Comparison of ENCODE assay signal across 6 cellular contexts in genomic region chr14:88737245-88737644, GRCh38. TPM values are rescaled to one million over a fixed set of nuclear protein-coding genes. Genes with fewer than 3 reads are reported as not detected.
"Had no signal": no experiment of that assay in that cellular context is flagged by ENCODE, and none has a peak within 500 bp of the region (broad histone marks: within the 10 kb centered on the region; RNA-seq: fewer than 3 reads in every experiment).

No MANE protein-coding gene starts in this region.

- ATAC-seq: GM23338, HCT116, HepG2 had no signal

- H3K9me3 Mint-ChIP-seq: GM23338, HFFc6 had no signal

- H3K4me3 Mint-ChIP-seq: GM23338, HFFc6 had no signal

- H3K9me3 ChIP-seq: HAP-1 had no signal

- H3K36me3 ChIP-seq: HAP-1 had no signal

- H3K27ac Mint-ChIP-seq: GM23338, HFFc6 had no signal

- H3K27ac ChIP-seq: HL-60 had no signal

- H3K4me3 ChIP-seq: GM23338, HAP-1 had no signal

- DNase-seq: HFFc6 had no signal

- H3K4me1 Mint-ChIP-seq: GM23338 had no signal

- H3K4me2 ChIP-seq: GM23338 had no signal

- H3K4me1 ChIP-seq: HAP-1 had no signal

- H2AFZ ChIP-seq: GM23338 had no signal

RNA-seq across cellular contexts. Expression of gene EML5, which starts 55.5 kb away (rescaled TPM):
- polyA plus RNA-seq: HepG2 had no signal
